In genomic region chr16:4064950-4065352, GRCh38 we compare ENCODE assay signal across 9 cellular contexts. TPM values are rescaled to one million over a fixed set of nuclear protein-coding genes. Genes with fewer than 3 reads are reported as not detected.
DNase-seq lines count a peak whose midpoint lies in the region; ATAC-seq, FAIRE-seq and TF ChIP-seq lines count a peak whose summit lies in the region.
"Had no signal": no experiment of that assay in that cellular context is flagged by ENCODE, and none has a peak within 500 bp of the region (broad histone marks: within the 10 kb centered on the region; RNA-seq: fewer than 3 reads in every experiment).

No MANE protein-coding gene starts in this region.

- no peaks in the 10 kb centered on the region for H3K27me3 Mint-ChIP-seq in CD8-positive, alpha-beta memory T cell
- H3K27me3 Mint-ChIP-seq in T-helper 17 cell = no peaks in the 10 kb centered on the region
- H3K27me3 Mint-ChIP-seq in glutamatergic neuron (ENCODE audit: unreplicated experiment) = peaks cover 3% of the 10 kb centered on the region
- H3K27me3 Mint-ChIP-seq in progenitor cell of endocrine pancreas = no peaks in the 10 kb centered on the region

- peak overlapping the region; percentile 79 to 93 (median 87) for H3K4me3 Mint-ChIP-seq in CD8-positive, alpha-beta memory T cell
- H3K4me3 Mint-ChIP-seq in T-helper 17 cell (peak overlapping the region; percentile 88), glutamatergic neuron (ENCODE audit: unreplicated experiment) (no peak overlapping the region), progenitor cell of endocrine pancreas (ENCODE audit: low read depth) (no peak overlapping the region)

- CTCF ChIA-PET in CD8-positive, alpha-beta memory T cell (lab: Charles Lee) = no interaction called here
- CTCF ChIA-PET in GM12878 (lab: Yijun Ruan, JAX) = no interaction called here

- no peaks in the 10 kb centered on the region for H3K79me2 ChIP-seq in GM12878 (ENCODE audit: control insufficient read depth, insufficient read depth, low read length)

- peaks cover 28 to 59% (median 31%) of the 10 kb centered on the region in 3 donors for H3K4me1 Mint-ChIP-seq in CD8-positive, alpha-beta memory T cell
- peaks cover 14% of the 10 kb centered on the region for H3K4me1 Mint-ChIP-seq in T-helper 17 cell
- H3K4me1 Mint-ChIP-seq in glutamatergic neuron (ENCODE audit: low read depth, unreplicated experiment) = peaks cover 5% of the 10 kb centered on the region
- peaks cover 3% of the 10 kb centered on the region for H3K4me1 Mint-ChIP-seq in progenitor cell of endocrine pancreas (ENCODE audit: low read depth)

- TF ChIP-seq CTCF in GM12878 (IDR thresholded peaks at IDR 0.05 in 2 of 3, conservative IDR thresholded peaks at IDR 0.05 in 1 of 3; ENCODE audit: control insufficient read depth in 2 of 3, extremely low read depth in 1 of 3, insufficient read depth in 1 of 3, low read depth in 3 of 3, low read length in 3 of 3) (no peak), glutamatergic neuron (IDR thresholded peaks at IDR 0.05; ENCODE audit: partially characterized antibody, unreplicated experiment) (no peak), progenitor cell of endocrine pancreas (IDR thresholded peaks at IDR 0.05; ENCODE audit: unreplicated experiment) (no peak)

- no peak for TF ChIP-seq RAD21 in GM12878 (IDR thresholded peaks at IDR 0.05; ENCODE audit: insufficient read depth, low read depth, low read length)

- peaks cover 7% of the 10 kb centered on the region for H3K9me3 ChIP-seq in CD8-positive, alpha-beta memory T cell (ENCODE audit: low read length)
- H3K9me3 ChIP-seq in T-helper 17 cell (ENCODE audit: control insufficient read depth, low read length, poor library complexity, severe bottlenecking) (no peaks in the 10 kb centered on the region), GM12878 (replicated peaks; ENCODE audit: control insufficient read depth, insufficient read depth, low read length) (peaks cover 2% of the 10 kb centered on the region; the same call in 1 of the 3 replicates), small intestine (ENCODE audit: control insufficient read depth, low read depth) (no peaks in the 10 kb centered on the region)

- peak overlapping the region; percentile 54 for H3K4me3 ChIP-seq in CD8-positive, alpha-beta memory T cell (ENCODE audit: low read length)
- H3K4me3 ChIP-seq in GM12878 (no peak overlapping the region), small intestine (ENCODE audit: low read depth in 1 of 2, low read length in 2 of 2) (peak overlapping the region in 1 of 2 donors; percentile 53)

- no peaks in the 10 kb centered on the region for H3K27me3 ChIP-seq in CD8-positive, alpha-beta memory T cell (ENCODE audit: insufficient read depth, low read length, poor library complexity, severe bottlenecking)
- no peaks in the 10 kb centered on the region for H3K27me3 ChIP-seq in GM12878 (replicated peaks in 1 of 2; ENCODE audit: control insufficient read depth in 2 of 2, insufficient read depth in 2 of 2, low read length in 1 of 2)
- H3K27me3 ChIP-seq in small intestine (ENCODE audit: control insufficient read depth in 2 of 2, insufficient read depth in 2 of 2, low read length in 2 of 2) = no peaks in the 10 kb centered on the region

- peaks cover 6% of the 10 kb centered on the region for H3K4me1 ChIP-seq in CD8-positive, alpha-beta memory T cell (ENCODE audit: insufficient read depth, low read length)
- no peaks in the 10 kb centered on the region for H3K4me1 ChIP-seq in GM12878 (ENCODE audit: control insufficient read depth, insufficient read depth, low read length)
- H3K4me1 ChIP-seq in small intestine (ENCODE audit: control insufficient read depth in 2 of 2, insufficient read depth in 1 of 2, low read depth in 1 of 2, low read length in 1 of 2) = no peaks in the 10 kb centered on the region

- no peak for TF ChIP-seq POLR2A in GM12878 (IDR thresholded peaks at IDR 0.05; ENCODE audit: low read depth, low read length)

- H3K27ac Mint-ChIP-seq in CD8-positive, alpha-beta memory T cell = peak overlapping the region; percentile 67 to 96 (median 92)
- H3K27ac Mint-ChIP-seq in T-helper 17 cell = peak overlapping the region; percentile 88
- H3K27ac Mint-ChIP-seq in glutamatergic neuron (ENCODE audit: unreplicated experiment) = no peak overlapping the region
- H3K27ac Mint-ChIP-seq in progenitor cell of endocrine pancreas = no peak overlapping the region

- peak; percentile 84 for ATAC-seq in T-helper 17 cell
- no peak for ATAC-seq in GM12878
- ATAC-seq in HG03025 (IDR thresholded peaks at IDR 0.05; ENCODE audit: low FRiP score, unreplicated experiment) = no peak

- in situ Hi-C loops in GM12878 (cut with MboI) = no loop called here

- peak in 4 of 5 donors; percentile 18 to 57 (median 51) for DNase-seq in CD8-positive, alpha-beta memory T cell
- DNase-seq in T-helper 17 cell (no peak), GM12878 (ENCODE audit: low read depth, low spot score) (no peak), small intestine (peak; percentile 78), KG1 (lab: John Stamatoyannopoulos, UW) (no peak), glutamatergic neuron (no peak), progenitor cell of endocrine pancreas (ENCODE audit: low spot score, unreplicated experiment) (no peak)
- DNase-seq: NCI-H1436 treated with DMSO at 0.1 percent for 48 hours had no signal

- H3K36me3 ChIP-seq in CD8-positive, alpha-beta memory T cell (ENCODE audit: insufficient read depth, low read length) = no peaks in the 10 kb centered on the region
- H3K36me3 ChIP-seq in GM12878 (ENCODE audit: control insufficient read depth in 2 of 2, insufficient read depth in 2 of 2, low read length in 1 of 2) (no peaks in the 10 kb centered on the region), small intestine (ENCODE audit: control insufficient read depth in 2 of 2, insufficient read depth in 2 of 2, low read length in 2 of 2) (no peaks in the 10 kb centered on the region)

- intact Hi-C loops in GM12878 (cut with micrococcal nuclease; ENCODE audit: unreplicated experiment) = no loop called here

- SMC1A ChIA-PET in GM12878 (lab: Charles Lee; ENCODE audit: uncharacterized antibody, unreplicated experiment) = interaction anchor here (0.6 kb wide), 1 partner anchor 275 kb away, joined by 3 read pairs; no protein-coding TSS in a partner anchor

- peaks cover 25 to 39% (median 30%) of the 10 kb centered on the region in 5 donors for H3K9me3 Mint-ChIP-seq in CD8-positive, alpha-beta memory T cell
- H3K9me3 Mint-ChIP-seq in glutamatergic neuron (ENCODE audit: unreplicated experiment) (peaks cover 11% of the 10 kb centered on the region), progenitor cell of endocrine pancreas (ENCODE audit: low read depth) (peaks cover 28% of the 10 kb centered on the region)

- H3K36me3 Mint-ChIP-seq in CD8-positive, alpha-beta memory T cell = peaks cover 6 to 40% (median 13%) of the 10 kb centered on the region in 3 donors
- peaks cover 4% of the 10 kb centered on the region for H3K36me3 Mint-ChIP-seq in T-helper 17 cell (ENCODE audit: low read depth)
- peaks cover 35% of the 10 kb centered on the region for H3K36me3 Mint-ChIP-seq in glutamatergic neuron (ENCODE audit: unreplicated experiment)
- peaks cover 1% of the 10 kb centered on the region for H3K36me3 Mint-ChIP-seq in progenitor cell of endocrine pancreas (ENCODE audit: insufficient read depth)

- H3K4me2 ChIP-seq in GM12878 (ENCODE audit: control insufficient read depth, insufficient read depth) = peak overlapping the region; percentile 60

- WGBS in GM12878 (ENCODE audit: insufficient coverage, insufficient replicate concordance, low lambda C conversion rate, missing lambda C conversion rate) = 10% methylated on average over 11 of the region's 11 CpGs
- WGBS in small intestine, 3 donors = 21 to 57% (median 28%) methylated on average over 11 of the region's 11 CpGs

- RAD21 ChIA-PET in GM12878 (lab: Charles Lee; ENCODE audit: unreplicated experiment) = no interaction called here

- peak overlapping the region; percentile 23 for H2AFZ ChIP-seq in GM12878 (ENCODE audit: control insufficient read depth, low read depth, low read length)

- H4K20me1 ChIP-seq in GM12878 (ENCODE audit: control insufficient read depth, insufficient read depth) = no peaks in the 10 kb centered on the region; the same call in 1 of the 2 replicates

- POLR2A ChIA-PET in CD8-positive, alpha-beta memory T cell (lab: Charles Lee) = no interaction called here
- POLR2A ChIA-PET in GM12878 (lab: Charles Lee) = no interaction called here

- peak overlapping the region; percentile 43 for H3K27ac ChIP-seq in CD8-positive, alpha-beta memory T cell (ENCODE audit: low read depth, low read length)
- H3K27ac ChIP-seq in GM12878 (ENCODE audit: control insufficient read depth, insufficient read depth) (no peak overlapping the region), small intestine (ENCODE audit: low read depth in 1 of 2, low read length in 1 of 2) (peak overlapping the region; percentile 81)

- TF ChIP-seq EP300 in GM12878 (IDR thresholded peaks at IDR 0.05; ENCODE audit: borderline replicate concordance in 1 of 2, control insufficient read depth in 1 of 2, low read depth in 2 of 2, low read length in 2 of 2) = no peak

- FAIRE-seq in GM12878 (lab: Jason Lieb, UNC) (no peak), small intestine (lab: Jason Lieb, UNC) (no peak)

- no TSS peak for BruUV-seq in GM12878 (replicated peaks; lab: Mats Ljungman, UMichigan)

- H3K9ac ChIP-seq in GM12878 (ENCODE audit: control insufficient read depth, insufficient read depth, low read length) = no peak overlapping the region

RNA-seq across cellular contexts. Expression of gene ADCY9, which starts 51.3 kb away (rescaled TPM):
- 1 to 10 TPM; 8.2 to 9.2 TPM for total RNA-seq in CD8-positive, alpha-beta memory T cell
- polyA plus RNA-seq in CD8-positive, alpha-beta memory T cell = 1.2 TPM
- total RNA-seq in T-helper 17 cell = 10 to 100 TPM; 11.5 to 12.6 TPM
- total RNA-seq in GM12878 (2013; cell fraction: nucleolus; rRNA removed) = 0.54 and 0.69 TPM in 2 replicates
- total RNA-seq in GM12878 (2014; rRNA removed) = under 0.01 and 0.11 TPM in 2 replicates
- 0.09 TPM in 2 replicates for total RNA-seq in GM12878 (2014; rRNA removed; fragmentation: Illumina TruSeq; extraction: Trizol)
- 0.27 and 0.41 TPM in 2 replicates for total RNA-seq in GM12878 (2021)
- polyA plus RNA-seq in GM12878 (2011; ENCODE audit: low read depth) = 0.12 TPM
- polyA plus RNA-seq in GM12878 (2011; rRNA removed) = 0.06 and 0.15 TPM in 2 replicates
- 0.18 and 0.30 TPM in 2 replicates for polyA plus RNA-seq in GM12878 (2011; cell fraction: cytosol; rRNA removed)
- 0.50 and 0.55 TPM in 2 replicates for polyA plus RNA-seq in GM12878 (2011; cell fraction: nucleus; rRNA removed)
- polyA plus RNA-seq in GM12878 (2012) = 0.16 and 0.32 TPM in 2 replicates
- polyA plus RNA-seq in GM12878 (2014; fragmentation: Illumina TruSeq; extraction: Trizol) = 0.32 TPM in 1 of 2 replicates, not detected in the other
- polyA plus RNA-seq in GM12878 (2014; fragmentation: Nextera tagmentation; extraction: Ambion mirVana) = not detected
- polyA plus RNA-seq in GM12878 (2014; rRNA removed) = 0.06 and 0.10 TPM in 2 replicates
- polyA plus RNA-seq in GM12878 (2016; fragmentation: Nextera tagmentation; extraction: Ambion mirVana) = under 1 TPM in 1 of 2 experiments, not detected in 1; 0.19 TPM
- 0.51 and 0.72 TPM in 2 replicates for polyA minus RNA-seq in GM12878 (2011; rRNA and poly(A)+ RNA removed)
- polyA minus RNA-seq in GM12878 (2011; cell fraction: cytosol; rRNA and poly(A)+ RNA removed) = 0.21 and 1.7 TPM in 2 replicates
- 0.48 and 1.4 TPM in 2 replicates for polyA minus RNA-seq in GM12878 (2011; cell fraction: nucleus; rRNA and poly(A)+ RNA removed)
- polyA plus RNA-seq in small intestine = 10 to 100 TPM in 1 of 3 donors, 1 to 10 TPM in 2; 4.3 to 10.7 (median 7.9) TPM
- total RNA-seq in glutamatergic neuron (ENCODE audit: unreplicated experiment) = 30.4 TPM
- 4.9 and 6.9 TPM in 2 replicates for total RNA-seq in progenitor cell of endocrine pancreas

Comparison
In these comparisons a context has a peak if more than half of its experiments do, and no peak if none do; other contexts are left out.
1. DNase-seq: peak in CD8-positive, alpha-beta memory T cell (4 of 5) and small intestine (single experiment); none in T-helper 17 cell (0 of 3), GM12878 (single experiment), KG1 (single experiment), glutamatergic neuron (single experiment) and progenitor cell of endocrine pancreas (single experiment).
2. H3K27ac Mint-ChIP-seq: peak in CD8-positive, alpha-beta memory T cell (8 of 8) and T-helper 17 cell (single experiment); none in glutamatergic neuron (single experiment) and progenitor cell of endocrine pancreas (single experiment).
3. H3K4me3 Mint-ChIP-seq: peak in CD8-positive, alpha-beta memory T cell (7 of 7) and T-helper 17 cell (single experiment); none in glutamatergic neuron (single experiment) and progenitor cell of endocrine pancreas (single experiment).